ENCODE assay signal across 14 cellular contexts in genomic region chr13:108407495-108407894, GRCh38.
DNase-seq lines count a peak whose midpoint lies in the region; ATAC-seq and TF ChIP-seq lines count a peak whose summit lies in the region.
"Had no signal": no experiment of that assay in that cellular context is flagged by ENCODE, and none has a peak within 500 bp of the region (broad histone marks: within the 10 kb centered on the region; RNA-seq: fewer than 3 reads in every experiment).

No MANE protein-coding gene starts in this region.

- no peak overlapping the region for H3K27ac ChIP-seq in sigmoid colon
- H3K27ac ChIP-seq: right atrium auricular region had no signal

- 52 to 53% methylated on average over 2 of the region's 2 CpGs for WGBS in sigmoid colon, 2 donors

- no peak for TF ChIP-seq POLR2A in sigmoid colon (IDR thresholded peaks at IDR 0.05)

- no peak for TF ChIP-seq CTCF in sigmoid colon (IDR thresholded peaks at IDR 0.05)

- DNase-seq in SIG-M5 treated with dmso at 0.1 percent for 504 hours (lab: John Stamatoyannopoulos, UW; ENCODE audit: unreplicated experiment) (peak; percentile 42), SIG-M5 (lab: John Stamatoyannopoulos, UW) (no peak), OCI-M1 (lab: John Stamatoyannopoulos, UW) (peak; percentile 34), SKM-1 treated with dmso at 0.1 percent for 144 hours (lab: John Stamatoyannopoulos, UW; ENCODE audit: unreplicated experiment) (no peak), NCI-H1694 (lab: John Stamatoyannopoulos, UW) (no peak), sigmoid colon (no peak)
- DNase-seq: amygdala, NCI-H2081 treated with DMSO at 0.1 percent for 48 hours, NCI-H82 had no signal

- intact Hi-C loops in sigmoid colon (cut with DNase I): no loop called here

- H3K9me3 ChIP-seq in sigmoid colon: no peaks in the 10 kb centered on the region
- H3K9me3 ChIP-seq: right atrium auricular region had no signal

- no peaks in the 10 kb centered on the region for H3K27me3 ChIP-seq in sigmoid colon
- H3K27me3 ChIP-seq: right atrium auricular region had no signal

- TF ChIP-seq EP300 in sigmoid colon (IDR thresholded peaks at IDR 0.05): no peak

- H3K36me3 ChIP-seq in sigmoid colon: no peaks in the 10 kb centered on the region
- H3K36me3 ChIP-seq: right atrium auricular region had no signal

- no peaks in the 10 kb centered on the region for H3K4me1 ChIP-seq in sigmoid colon
- H3K4me1 ChIP-seq: right atrium auricular region had no signal

- H3K4me3 ChIP-seq in sigmoid colon: no peak overlapping the region
- H3K4me3 ChIP-seq: lung, right atrium auricular region had no signal

- ATAC-seq in GM19395 (IDR thresholded peaks at IDR 0.05; ENCODE audit: unreplicated experiment) (peak; percentile 68), HG02981 (IDR thresholded peaks at IDR 0.05; ENCODE audit: unreplicated experiment) (peak; percentile 61)
- ATAC-seq: HepG2 had no signal

Comparison
In these comparisons a context has a peak if more than half of its experiments do, and no peak if none do; other contexts are left out.
1. DNase-seq: peak in SIG-M5 treated with dmso at 0.1 percent for 504 hours (single experiment) and OCI-M1 (single experiment); none in SIG-M5 (single experiment), SKM-1 treated with dmso at 0.1 percent for 144 hours (single experiment), NCI-H1694 (single experiment) and sigmoid colon (single experiment).